In genomic region chr19:42089772-42090171, GRCh38 we compare ENCODE assay signal across 17 cellular contexts. TPM values are rescaled to one million over a fixed set of nuclear protein-coding genes. Genes with fewer than 3 reads are reported as not detected.
"Had no signal": no experiment of that assay in that cellular context is flagged by ENCODE, and none has a peak within 500 bp of the region (broad histone marks: within the 10 kb centered on the region; RNA-seq: fewer than 3 reads in every experiment).

No MANE protein-coding gene starts in this region.

- DNase-seq: activated CD8-positive, alpha-beta T cell treated with anti-CD3 and anti-CD28 coated beads for 36 hours; activated T-cell treated with anti-CD3 and anti-CD28 coated beads, Interleukin-2, amount 50 U/mL, for 1 hour; body of pancreas; immature natural killer cell; mesenchymal stem cell; mucosa of descending colon; naive thymus-derived CD8-positive, alpha-beta T cell; retina; SK-N-SH; spleen; stimulated activated naive CD8-positive, alpha-beta T cell treated with anti-CD3 and anti-CD28 coated beads, Interleukin-15, Interleukin-2, amounts not matched to agents 100 U/mL and 50 U/mL, for 24 hours; substantia nigra; T-cell; tibial artery had no signal

- H3K9me2 ChIP-seq: SK-N-SH had no signal

- H3K4me3 Mint-ChIP-seq: activated CD8-positive, alpha-beta T cell treated with anti-CD3 and anti-CD28 coated beads for 36 hours; activated naive CD4-positive, alpha-beta T cell treated with anti-CD3 and anti-CD28 coated beads, Interleukin-2, amount 50 U/mL, for 24 hours; T-cell had no signal

- H3K27ac Mint-ChIP-seq: activated CD8-positive, alpha-beta T cell treated with anti-CD3 and anti-CD28 coated beads for 36 hours had no signal

- H3K4me1 ChIP-seq: body of pancreas had no signal

- H3K36me3 ChIP-seq: tibial artery had no signal

- ATAC-seq: activated CD8-positive, alpha-beta T cell treated with anti-CD3 and anti-CD28 coated beads for 36 hours; body of pancreas; mucosa of descending colon; stimulated activated naive CD8-positive, alpha-beta T cell treated with anti-CD3 and anti-CD28 coated beads, Interleukin-15, Interleukin-2, amounts not matched to agents 100 U/mL and 50 U/mL, for 24 hours had no signal

- H3K4me3 ChIP-seq: body of pancreas, mucosa of descending colon, spleen, tibial artery had no signal

- H3K9ac ChIP-seq: SK-N-SH had no signal

- H3K27me3 ChIP-seq: body of pancreas, spleen, tibial artery had no signal

- H3K27me3 Mint-ChIP-seq: activated CD8-positive, alpha-beta T cell treated with anti-CD3 and anti-CD28 coated beads for 36 hours; activated naive CD4-positive, alpha-beta T cell treated with anti-CD3 and anti-CD28 coated beads, Interleukin-2, amount 50 U/mL, for 24 hours; naive thymus-derived CD8-positive, alpha-beta T cell; T-cell had no signal

- H3K27ac ChIP-seq: body of pancreas had no signal

- H3K9me3 ChIP-seq: body of pancreas, mucosa of descending colon, SK-N-SH, spleen, tibial artery had no signal

- H3K9me3 Mint-ChIP-seq: activated CD8-positive, alpha-beta T cell treated with anti-CD3 and anti-CD28 coated beads for 36 hours; activated naive CD4-positive, alpha-beta T cell treated with anti-CD3 and anti-CD28 coated beads, Interleukin-2, amount 50 U/mL, for 24 hours; immature natural killer cell; naive thymus-derived CD8-positive, alpha-beta T cell; T-cell had no signal

RNA-seq across cellular contexts. Expression of gene GRIK5, which starts 19.8 kb away (rescaled TPM):
- total RNA-seq: dermis microvascular lymphatic vessel endothelial cell, fibroblast of villous mesenchyme had no signal
